ENCODE assay signal across 12 cellular contexts in the genomic region with DNA sequence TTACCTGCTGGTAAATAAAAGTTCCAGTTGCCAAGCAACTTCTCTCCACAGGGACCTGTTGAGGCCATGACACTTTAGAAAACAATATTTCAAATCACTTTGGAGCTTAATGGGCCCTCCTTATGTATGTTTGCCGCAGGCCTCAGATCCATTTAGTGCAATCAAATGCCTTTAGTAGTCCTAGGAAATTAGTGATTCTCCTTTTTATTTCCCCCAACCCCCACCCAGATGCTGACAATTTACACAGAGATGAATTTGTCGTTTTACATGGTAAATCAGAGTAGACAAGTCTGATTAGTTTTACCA.
DNase-seq lines count a peak whose midpoint lies in the region; ATAC-seq and TF ChIP-seq lines count a peak whose summit lies in the region.
"Had no signal": no experiment of that assay in that cellular context is flagged by ENCODE, and none has a peak within 500 bp of the region (broad histone marks: within the 10 kb centered on the region; RNA-seq: fewer than 3 reads in every experiment).

No MANE protein-coding gene starts in this region.

- no peak overlapping the region for H3K9ac ChIP-seq in SK-N-MC (ENCODE audit: insufficient read length)
- H3K9ac ChIP-seq: parathyroid adenoma had no signal

- H3K4me3 ChIP-seq in SK-N-MC, result peak overlapping the region; percentile 1; the same call in 1 of the 2 replicates

- no peaks in the 10 kb centered on the region for H3K9me3 ChIP-seq in SK-N-MC (ENCODE audit: low read depth, low read length)

- ATAC-seq in omental fat pad (ENCODE audit: low FRiP score) (peak; percentile 33), HG03469 (IDR thresholded peaks at IDR 0.05; ENCODE audit: unreplicated experiment) (no peak), GM19035 (IDR thresholded peaks at IDR 0.05; ENCODE audit: unreplicated experiment) (no peak)

- DNase-seq in DMS153 treated with DMSO at 0.1 percent for 48 hours (lab: John Stamatoyannopoulos, UW; ENCODE audit: unreplicated experiment), result peak; percentile 88
- DNase-seq in NCI-H128 (lab: John Stamatoyannopoulos, UW; ENCODE audit: unreplicated experiment), result peak; percentile 81
- no peak for DNase-seq in SK-N-MC (ENCODE audit: low read depth, low spot score)
- DNase-seq in omental fat pad (ENCODE audit: low spot score), result no peak
- no peak for DNase-seq in activated CD4-positive, alpha-beta T cell treated with anti-CD3 and anti-CD28 coated beads for 4 hours
- no peak for DNase-seq in activated CD4-positive, alpha-beta T cell treated with anti-CD3 and anti-CD28 coated beads, Interleukin-2, amount 50 U/mL, for 1 hour
- DNase-seq: activated CD4-positive, alpha-beta T cell treated with anti-CD3 and anti-CD28 coated beads for 1 hour; hypothalamus; stimulated activated CD4-positive, alpha-beta T cell treated with anti-CD3 and anti-CD28 coated beads, Interleukin-4, amount 100 ng/mL, for 1 hour had no signal

- peaks cover 43% of the 10 kb centered on the region for H3K36me3 ChIP-seq in SK-N-MC (ENCODE audit: insufficient read depth, low read length)

- peak overlapping the region; percentile 86 for H3K27ac ChIP-seq in SK-N-MC
- H3K27ac ChIP-seq: parathyroid adenoma had no signal

- no peak for TF ChIP-seq CTCF in omental fat pad (IDR thresholded peaks at IDR 0.05)

Comparison
In these comparisons a context has a peak if more than half of its experiments do, and no peak if none do; other contexts are left out.
1. DNase-seq: peak in DMS153 treated with DMSO at 0.1 percent for 48 hours (single experiment) and NCI-H128 (single experiment); none in SK-N-MC (single experiment), omental fat pad (single experiment), activated CD4-positive, alpha-beta T cell treated with anti-CD3 and anti-CD28 coated beads for 4 hours (0 of 2) and activated CD4-positive, alpha-beta T cell treated with anti-CD3 and anti-CD28 coated beads, Interleukin-2, amount 50 U/mL, for 1 hour (single experiment).